Comparison of ENCODE assay signal across 1 cellular context in the genomic region with DNA sequence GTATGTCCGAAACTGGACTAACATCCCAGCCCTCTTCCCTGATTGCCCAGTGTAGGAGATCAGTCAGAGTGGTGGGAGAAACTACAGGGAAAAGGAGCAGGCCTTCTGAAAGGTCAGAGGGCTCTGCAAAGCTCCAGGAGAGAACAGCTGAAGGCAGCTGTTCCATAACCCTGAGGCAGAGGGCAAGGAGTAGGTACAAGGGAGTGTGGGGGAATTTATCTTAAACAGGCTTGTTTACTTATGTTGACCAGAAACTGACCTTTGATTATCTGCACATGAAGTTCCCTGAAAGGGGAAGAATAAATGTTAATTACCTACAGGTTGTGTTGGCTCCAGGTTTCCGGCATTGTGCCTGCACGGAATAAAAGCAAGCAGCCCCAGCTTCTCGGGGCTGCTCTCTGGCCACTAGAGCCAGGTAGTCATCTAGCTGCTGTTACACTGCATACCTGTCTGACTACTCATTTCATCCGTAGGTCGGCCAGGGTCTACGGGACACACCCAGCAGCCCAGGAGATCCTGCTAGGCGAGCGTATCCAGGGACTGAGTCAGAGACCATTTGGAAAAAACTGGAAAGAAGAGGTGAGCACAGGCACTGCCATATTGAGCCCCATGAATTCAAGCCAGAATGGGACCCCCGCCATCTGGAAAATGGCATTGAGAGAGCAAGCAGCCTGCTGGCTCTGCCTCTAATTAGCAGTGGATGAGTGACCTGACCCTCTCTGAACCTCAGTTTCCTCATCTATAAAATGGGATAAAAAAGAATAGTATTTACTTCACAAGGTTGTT.
TF ChIP-seq lines count a peak whose summit lies in the region.

No MANE protein-coding gene starts in this region.

TF ChIP-seq in HepG2, 621 proteins besides CTCF, POLR2A, EP300 and RAD21:
- TF ChIP-seq GABPA (IDR thresholded peaks at IDR 0.05; ENCODE audit: low read depth, low read length) (no peak), GABPA (CRISPR knock-in tag; IDR thresholded peaks at IDR 0.05; ENCODE audit: low read depth) (no peak), FOSL2 (CRISPR knock-in tag; IDR thresholded peaks at IDR 0.05) (peak; percentile 69), ZNF138 (CRISPR knock-in tag; IDR thresholded peaks at IDR 0.05; ENCODE audit: low read depth) (no peak), PHF21A (CRISPR knock-in tag; IDR thresholded peaks at IDR 0.05) (peak; percentile 19; the same call in 1 of the 2 replicates), SAP130 (CRISPR knock-in tag; IDR thresholded peaks at IDR 0.05; ENCODE audit: low read depth) (peak; percentile 22; the same call in 1 of the 2 replicates), GABPB1 (CRISPR knock-in tag; IDR thresholded peaks at IDR 0.05) (no peak), TEAD3 (CRISPR knock-in tag; optimal IDR thresholded peaks at IDR 0.05; ENCODE audit: borderline replicate concordance) (peak; percentile 78), KLF15 (CRISPR knock-in tag; IDR thresholded peaks at IDR 0.05; ENCODE audit: borderline replicate concordance) (no peak), FOXM1 (CRISPR knock-in tag; IDR thresholded peaks at IDR 0.05) (no peak), ZMAT3 (CRISPR knock-in tag; conservative IDR thresholded peaks at IDR 0.05) (no peak), ZNF264 (CRISPR knock-in tag; IDR thresholded peaks at IDR 0.05) (no peak), RARA (CRISPR knock-in tag; IDR thresholded peaks at IDR 0.05) (peak; percentile 37; the same call in 1 of the 2 replicates), KDM6A (CRISPR knock-in tag; IDR thresholded peaks at IDR 0.05; ENCODE audit: low read depth) (no peak), ZMYM3 (CRISPR knock-in tag; IDR thresholded peaks at IDR 0.05) (0 out of 2 replicates have a peak, but pooled peaks have one; percentile 16), NR1H2 (CRISPR knock-in tag; IDR thresholded peaks at IDR 0.05; ENCODE audit: borderline replicate concordance, low read depth) (no peak), ZNF83 (CRISPR knock-in tag; IDR thresholded peaks at IDR 0.05; ENCODE audit: borderline replicate concordance) (no peak), KMT2A (CRISPR knock-in tag; IDR thresholded peaks at IDR 0.05) (no peak), ZNF354B (CRISPR knock-in tag; IDR thresholded peaks at IDR 0.05) (no peak), DNMT3B (CRISPR knock-in tag; conservative IDR thresholded peaks at IDR 0.05) (no peak), ZSCAN21 (CRISPR knock-in tag; IDR thresholded peaks at IDR 0.05; ENCODE audit: borderline replicate concordance) (no peak), FOXA3 (CRISPR knock-in tag; IDR thresholded peaks at IDR 0.05) (0 out of 2 replicates have a peak, but pooled peaks have one; percentile 9), ZNF629 (CRISPR knock-in tag; conservative IDR thresholded peaks at IDR 0.05) (peak; percentile 72), GATAD2A (CRISPR knock-in tag; IDR thresholded peaks at IDR 0.05) (0 out of 2 replicates have a peak, but pooled peaks have one; percentile 6)
- TF ChIP-seq, protein P1, sequence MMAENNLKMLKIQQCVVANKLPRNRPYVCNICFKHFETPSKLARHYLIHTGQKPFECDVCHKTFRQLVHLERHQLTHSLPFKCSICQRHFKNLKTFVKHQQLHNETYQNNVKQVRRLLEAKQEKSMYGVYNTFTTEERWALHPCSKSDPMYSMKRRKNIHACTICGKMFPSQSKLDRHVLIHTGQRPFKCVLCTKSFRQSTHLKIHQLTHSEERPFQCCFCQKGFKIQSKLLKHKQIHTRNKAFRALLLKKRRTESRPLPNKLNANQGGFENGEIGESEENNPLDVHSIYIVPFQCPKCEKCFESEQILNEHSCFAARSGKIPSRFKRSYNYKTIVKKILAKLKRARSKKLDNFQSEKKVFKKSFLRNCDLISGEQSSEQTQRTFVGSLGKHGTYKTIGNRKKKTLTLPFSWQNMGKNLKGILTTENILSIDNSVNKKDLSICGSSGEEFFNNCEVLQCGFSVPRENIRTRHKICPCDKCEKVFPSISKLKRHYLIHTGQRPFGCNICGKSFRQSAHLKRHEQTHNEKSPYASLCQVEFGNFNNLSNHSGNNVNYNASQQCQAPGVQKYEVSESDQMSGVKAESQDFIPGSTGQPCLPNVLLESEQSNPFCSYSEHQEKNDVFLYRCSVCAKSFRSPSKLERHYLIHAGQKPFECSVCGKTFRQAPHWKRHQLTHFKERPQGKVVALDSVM (CRISPR knock-in tag; IDR thresholded peaks at IDR 0.05): no peak
- TF ChIP-seq, protein P2, sequence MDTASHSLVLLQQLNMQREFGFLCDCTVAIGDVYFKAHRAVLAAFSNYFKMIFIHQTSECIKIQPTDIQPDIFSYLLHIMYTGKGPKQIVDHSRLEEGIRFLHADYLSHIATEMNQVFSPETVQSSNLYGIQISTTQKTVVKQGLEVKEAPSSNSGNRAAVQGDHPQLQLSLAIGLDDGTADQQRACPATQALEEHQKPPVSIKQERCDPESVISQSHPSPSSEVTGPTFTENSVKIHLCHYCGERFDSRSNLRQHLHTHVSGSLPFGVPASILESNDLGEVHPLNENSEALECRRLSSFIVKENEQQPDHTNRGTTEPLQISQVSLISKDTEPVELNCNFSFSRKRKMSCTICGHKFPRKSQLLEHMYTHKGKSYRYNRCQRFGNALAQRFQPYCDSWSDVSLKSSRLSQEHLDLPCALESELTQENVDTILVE (CRISPR knock-in tag; IDR thresholded peaks at IDR 0.05): no peak
- TF ChIP-seq, protein P3, sequence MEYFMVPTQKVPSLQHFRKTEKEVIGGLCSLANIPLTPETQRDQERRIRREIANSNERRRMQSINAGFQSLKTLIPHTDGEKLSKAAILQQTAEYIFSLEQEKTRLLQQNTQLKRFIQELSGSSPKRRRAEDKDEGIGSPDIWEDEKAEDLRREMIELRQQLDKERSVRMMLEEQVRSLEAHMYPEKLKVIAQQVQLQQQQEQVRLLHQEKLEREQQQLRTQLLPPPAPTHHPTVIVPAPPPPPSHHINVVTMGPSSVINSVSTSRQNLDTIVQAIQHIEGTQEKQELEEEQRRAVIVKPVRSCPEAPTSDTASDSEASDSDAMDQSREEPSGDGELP (IDR thresholded peaks at IDR 0.05; ENCODE audit: borderline replicate concordance, low read depth): peak; percentile 12; the same call in 1 of the 2 replicates
- TF ChIP-seq, protein P4, sequence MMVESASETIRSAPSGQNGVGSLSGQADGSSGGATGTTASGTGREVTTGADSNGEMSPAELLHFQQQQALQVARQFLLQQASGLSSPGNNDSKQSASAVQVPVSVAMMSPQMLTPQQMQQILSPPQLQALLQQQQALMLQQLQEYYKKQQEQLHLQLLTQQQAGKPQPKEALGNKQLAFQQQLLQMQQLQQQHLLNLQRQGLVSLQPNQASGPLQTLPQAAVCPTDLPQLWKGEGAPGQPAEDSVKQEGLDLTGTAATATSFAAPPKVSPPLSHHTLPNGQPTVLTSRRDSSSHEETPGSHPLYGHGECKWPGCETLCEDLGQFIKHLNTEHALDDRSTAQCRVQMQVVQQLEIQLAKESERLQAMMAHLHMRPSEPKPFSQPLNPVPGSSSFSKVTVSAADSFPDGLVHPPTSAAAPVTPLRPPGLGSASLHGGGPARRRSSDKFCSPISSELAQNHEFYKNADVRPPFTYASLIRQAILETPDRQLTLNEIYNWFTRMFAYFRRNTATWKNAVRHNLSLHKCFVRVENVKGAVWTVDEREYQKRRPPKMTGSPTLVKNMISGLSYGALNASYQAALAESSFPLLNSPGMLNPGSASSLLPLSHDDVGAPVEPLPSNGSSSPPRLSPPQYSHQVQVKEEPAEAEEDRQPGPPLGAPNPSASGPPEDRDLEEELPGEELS (CRISPR knock-in tag; IDR thresholded peaks at IDR 0.05): 0 out of 2 replicates have a peak, but pooled peaks have one; percentile 27
